Comparison of ENCODE assay signal across 1 cellular context in the genomic region with DNA sequence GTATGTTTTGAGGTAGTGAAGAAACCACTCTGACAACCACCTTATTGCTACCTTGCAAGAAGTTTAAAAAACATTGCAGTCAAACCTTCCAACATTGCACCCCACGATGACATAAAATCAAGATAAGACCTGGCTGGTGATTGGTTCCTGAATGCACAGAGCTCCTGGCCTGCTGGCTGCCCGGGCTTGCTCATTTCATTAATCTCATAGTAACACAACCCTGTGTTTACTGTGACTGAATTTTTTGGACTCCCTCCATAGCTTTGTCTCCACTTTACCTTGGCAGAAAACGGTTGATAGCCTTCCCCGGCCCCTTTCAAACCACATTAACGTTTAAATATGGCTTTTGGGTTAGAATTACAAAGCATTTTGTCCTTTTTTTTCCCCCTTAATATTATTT.
TF ChIP-seq lines count a peak whose summit lies in the region.

No MANE protein-coding gene starts in this region.

TF ChIP-seq in HepG2, 621 proteins besides CTCF, POLR2A, EP300 and RAD21 (continued from another document):
- TF ChIP-seq, protein P1, sequence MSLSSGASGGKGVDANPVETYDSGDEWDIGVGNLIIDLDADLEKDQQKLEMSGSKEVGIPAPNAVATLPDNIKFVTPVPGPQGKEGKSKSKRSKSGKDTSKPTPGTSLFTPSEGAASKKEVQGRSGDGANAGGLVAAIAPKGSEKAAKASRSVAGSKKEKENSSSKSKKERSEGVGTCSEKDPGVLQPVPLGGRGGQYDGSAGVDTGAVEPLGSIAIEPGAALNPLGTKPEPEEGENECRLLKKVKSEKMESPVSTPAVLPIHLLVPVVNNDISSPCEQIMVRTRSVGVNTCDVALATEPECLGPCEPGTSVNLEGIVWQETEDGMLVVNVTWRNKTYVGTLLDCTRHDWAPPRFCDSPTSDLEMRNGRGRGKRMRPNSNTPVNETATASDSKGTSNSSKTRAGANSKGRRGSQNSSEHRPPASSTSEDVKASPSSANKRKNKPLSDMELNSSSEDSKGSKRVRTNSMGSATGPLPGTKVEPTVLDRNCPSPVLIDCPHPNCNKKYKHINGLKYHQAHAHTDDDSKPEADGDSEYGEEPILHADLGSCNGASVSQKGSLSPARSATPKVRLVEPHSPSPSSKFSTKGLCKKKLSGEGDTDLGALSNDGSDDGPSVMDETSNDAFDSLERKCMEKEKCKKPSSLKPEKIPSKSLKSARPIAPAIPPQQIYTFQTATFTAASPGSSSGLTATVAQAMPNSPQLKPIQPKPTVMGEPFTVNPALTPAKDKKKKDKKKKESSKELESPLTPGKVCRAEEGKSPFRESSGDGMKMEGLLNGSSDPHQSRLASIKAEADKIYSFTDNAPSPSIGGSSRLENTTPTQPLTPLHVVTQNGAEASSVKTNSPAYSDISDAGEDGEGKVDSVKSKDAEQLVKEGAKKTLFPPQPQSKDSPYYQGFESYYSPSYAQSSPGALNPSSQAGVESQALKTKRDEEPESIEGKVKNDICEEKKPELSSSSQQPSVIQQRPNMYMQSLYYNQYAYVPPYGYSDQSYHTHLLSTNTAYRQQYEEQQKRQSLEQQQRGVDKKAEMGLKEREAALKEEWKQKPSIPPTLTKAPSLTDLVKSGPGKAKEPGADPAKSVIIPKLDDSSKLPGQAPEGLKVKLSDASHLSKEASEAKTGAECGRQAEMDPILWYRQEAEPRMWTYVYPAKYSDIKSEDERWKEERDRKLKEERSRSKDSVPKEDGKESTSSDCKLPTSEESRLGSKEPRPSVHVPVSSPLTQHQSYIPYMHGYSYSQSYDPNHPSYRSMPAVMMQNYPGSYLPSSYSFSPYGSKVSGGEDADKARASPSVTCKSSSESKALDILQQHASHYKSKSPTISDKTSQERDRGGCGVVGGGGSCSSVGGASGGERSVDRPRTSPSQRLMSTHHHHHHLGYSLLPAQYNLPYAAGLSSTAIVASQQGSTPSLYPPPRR (CRISPR knock-in tag; IDR thresholded peaks at IDR 0.05; ENCODE audit: borderline replicate concordance): no peak
- no peak for TF ChIP-seq SATB2 (CRISPR knock-in tag; IDR thresholded peaks at IDR 0.05)
- no peak for TF ChIP-seq KLF6 (CRISPR knock-in tag; IDR thresholded peaks at IDR 0.05)
- no peak for TF ChIP-seq ZKSCAN5 (CRISPR knock-in tag; IDR thresholded peaks at IDR 0.05)
- TF ChIP-seq YEATS4 (CRISPR knock-in tag; IDR thresholded peaks at IDR 0.05; ENCODE audit: borderline replicate concordance): no peak
- TF ChIP-seq NKX3-1 (CRISPR knock-in tag; IDR thresholded peaks at IDR 0.05): no peak
- no peak for TF ChIP-seq SNAPC2 (CRISPR knock-in tag; IDR thresholded peaks at IDR 0.05)
- TF ChIP-seq, protein P2, sequence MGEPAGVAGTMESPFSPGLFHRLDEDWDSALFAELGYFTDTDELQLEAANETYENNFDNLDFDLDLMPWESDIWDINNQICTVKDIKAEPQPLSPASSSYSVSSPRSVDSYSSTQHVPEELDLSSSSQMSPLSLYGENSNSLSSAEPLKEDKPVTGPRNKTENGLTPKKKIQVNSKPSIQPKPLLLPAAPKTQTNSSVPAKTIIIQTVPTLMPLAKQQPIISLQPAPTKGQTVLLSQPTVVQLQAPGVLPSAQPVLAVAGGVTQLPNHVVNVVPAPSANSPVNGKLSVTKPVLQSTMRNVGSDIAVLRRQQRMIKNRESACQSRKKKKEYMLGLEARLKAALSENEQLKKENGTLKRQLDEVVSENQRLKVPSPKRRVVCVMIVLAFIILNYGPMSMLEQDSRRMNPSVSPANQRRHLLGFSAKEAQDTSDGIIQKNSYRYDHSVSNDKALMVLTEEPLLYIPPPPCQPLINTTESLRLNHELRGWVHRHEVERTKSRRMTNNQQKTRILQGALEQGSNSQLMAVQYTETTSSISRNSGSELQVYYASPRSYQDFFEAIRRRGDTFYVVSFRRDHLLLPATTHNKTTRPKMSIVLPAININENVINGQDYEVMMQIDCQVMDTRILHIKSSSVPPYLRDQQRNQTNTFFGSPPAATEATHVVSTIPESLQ (CRISPR knock-in tag; conservative IDR thresholded peaks at IDR 0.05): no peak
- no peak for TF ChIP-seq POLR2AphosphoS5 (IDR thresholded peaks at IDR 0.05; ENCODE audit: low read depth, low read length)
- TF ChIP-seq ZNF292 (CRISPR knock-in tag; IDR thresholded peaks at IDR 0.05; ENCODE audit: borderline replicate concordance, low read depth): no peak
- TF ChIP-seq, protein P3, sequence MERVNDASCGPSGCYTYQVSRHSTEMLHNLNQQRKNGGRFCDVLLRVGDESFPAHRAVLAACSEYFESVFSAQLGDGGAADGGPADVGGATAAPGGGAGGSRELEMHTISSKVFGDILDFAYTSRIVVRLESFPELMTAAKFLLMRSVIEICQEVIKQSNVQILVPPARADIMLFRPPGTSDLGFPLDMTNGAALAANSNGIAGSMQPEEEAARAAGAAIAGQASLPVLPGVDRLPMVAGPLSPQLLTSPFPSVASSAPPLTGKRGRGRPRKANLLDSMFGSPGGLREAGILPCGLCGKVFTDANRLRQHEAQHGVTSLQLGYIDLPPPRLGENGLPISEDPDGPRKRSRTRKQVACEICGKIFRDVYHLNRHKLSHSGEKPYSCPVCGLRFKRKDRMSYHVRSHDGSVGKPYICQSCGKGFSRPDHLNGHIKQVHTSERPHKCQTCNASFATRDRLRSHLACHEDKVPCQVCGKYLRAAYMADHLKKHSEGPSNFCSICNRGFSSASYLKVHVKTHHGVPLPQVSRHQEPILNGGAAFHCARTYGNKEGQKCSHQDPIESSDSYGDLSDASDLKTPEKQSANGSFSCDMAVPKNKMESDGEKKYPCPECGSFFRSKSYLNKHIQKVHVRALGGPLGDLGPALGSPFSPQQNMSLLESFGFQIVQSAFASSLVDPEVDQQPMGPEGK (CRISPR knock-in tag; IDR thresholded peaks at IDR 0.05): no peak
